In the genomic region with DNA sequence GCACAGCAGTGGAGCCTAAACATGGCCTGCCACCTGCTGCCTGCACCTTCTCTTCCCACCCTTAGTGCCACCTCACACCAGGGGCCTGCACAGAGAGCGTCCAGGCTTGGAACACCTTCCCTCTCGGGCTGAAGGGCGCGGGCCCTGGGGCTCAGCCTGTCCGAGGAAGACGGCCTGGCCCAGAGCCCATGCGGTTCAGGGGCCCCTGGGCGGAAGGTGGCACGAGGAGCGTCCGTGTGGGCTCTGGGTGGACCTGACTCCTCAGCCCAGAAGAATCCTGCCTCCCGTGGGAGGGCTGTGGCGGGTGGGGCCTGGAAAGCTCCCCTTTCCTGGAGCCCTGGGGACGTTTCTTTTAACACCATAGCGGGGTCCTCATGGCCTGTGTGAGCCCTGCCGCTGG, we compare ENCODE assay signal across 25 cellular contexts.
"Had no signal": no experiment of that assay in that cellular context is flagged by ENCODE, and none has a peak within 500 bp of the region (broad histone marks: within the 10 kb centered on the region; RNA-seq: fewer than 3 reads in every experiment).

No MANE protein-coding gene starts in this region.

- H3K9me3 ChIP-seq: colonic mucosa had no signal

- H3K27ac ChIP-seq: colonic mucosa, epithelial cell of prostate, esophagus squamous epithelium, gastrocnemius medialis, heart right ventricle, left lung had no signal

- H3K4me3 Mint-ChIP-seq: dendritic cell treated with granulocyte-macrophage colony-stimulating factor and Interleukin-4, amounts not matched to agents 40 ng/mL and 50 ng/mL, for 4 days; effector memory CD8-positive, alpha-beta T cell; endodermal cell; memory B cell had no signal

- H3K27me3 ChIP-seq: colonic mucosa, esophagus squamous epithelium, gastrocnemius medialis, heart right ventricle, left lung had no signal

- H3K27me3 Mint-ChIP-seq: dendritic cell treated with granulocyte-macrophage colony-stimulating factor and Interleukin-4, amounts not matched to agents 40 ng/mL and 50 ng/mL, for 4 days; effector memory CD8-positive, alpha-beta T cell; memory B cell had no signal

- H3K4me3 ChIP-seq: colonic mucosa, esophagus squamous epithelium, gastrocnemius medialis, heart right ventricle, left lung, lung had no signal

- DNase-seq: colonic mucosa; cortex of kidney; effector CD8-positive, alpha-beta T cell; effector memory CD8-positive, alpha-beta T cell; endodermal cell; erythroblast; esophagus squamous epithelium; foreskin fibroblast; foreskin melanocyte; gastrocnemius medialis; glutamatergic neuron; head of caudate nucleus; heart right ventricle; hippocampal formation; left cardiac atrium; left ventricle myocardium superior; mammary epithelial cell; mesendoderm; midbrain had no signal

- ATAC-seq: effector memory CD8-positive, alpha-beta T cell; esophagus mucosa; gastrocnemius medialis; left cardiac atrium; left lung; left ventricle myocardium superior had no signal

- H3K4me1 ChIP-seq: colonic mucosa, esophagus squamous epithelium, gastrocnemius medialis, heart right ventricle, left lung had no signal

- H3K27ac Mint-ChIP-seq: dendritic cell treated with granulocyte-macrophage colony-stimulating factor and Interleukin-4, amounts not matched to agents 40 ng/mL and 50 ng/mL, for 4 days; endodermal cell; memory B cell had no signal

- H3K9me3 Mint-ChIP-seq: effector memory CD8-positive, alpha-beta T cell; memory B cell had no signal

- H3K36me3 ChIP-seq: colonic mucosa had no signal

- H3K4me1 Mint-ChIP-seq: endodermal cell, memory B cell had no signal
